In genomic region chr2:239294571-239295054, GRCh38 we compare ENCODE assay signal across 11 cellular contexts.
DNase-seq lines count a peak whose midpoint lies in the region; ATAC-seq, FAIRE-seq and TF ChIP-seq lines count a peak whose summit lies in the region.
"Had no signal": no experiment of that assay in that cellular context is flagged by ENCODE, and none has a peak within 500 bp of the region (broad histone marks: within the 10 kb centered on the region; RNA-seq: fewer than 3 reads in every experiment).

No MANE protein-coding gene starts in this region.

- peak overlapping the region; percentile 76 for H3K4me3 Mint-ChIP-seq in T-helper 2 cell treated with Interferon-gamma antibody and Interleukin-4, amounts not matched to agents 5 μg/mL and 100 μg/mL, for 36 hours
- peak overlapping the region; percentile 56 for H3K4me3 Mint-ChIP-seq in activated naive CD8-positive, alpha-beta T cell treated with anti-CD3 and anti-CD28 coated beads, Interleukin-2, amount 50 U/mL, for 24 hours
- no peak overlapping the region for H3K4me3 Mint-ChIP-seq in HFFc6
- H3K4me3 Mint-ChIP-seq: mesothelial cell of epicardium had no signal

- intact Hi-C loops in HepG2 (cut with micrococcal nuclease; ENCODE audit: unreplicated experiment) (loop anchor here (10.0 kb wide), 1 partner anchor 110 kb away; the partner anchor contains the start of gene HDAC4), stomach (cut with DNase I; ENCODE audit: low total_unique reads) (no loop called here)

- H3K9me3 ChIP-seq in HepG2 (ENCODE audit: low read length) (no peaks in the 10 kb centered on the region), stomach (no peaks in the 10 kb centered on the region)

- H3K27ac ChIP-seq in HepG2 (ENCODE audit: extremely low read length, insufficient read depth, low read length) (no peak overlapping the region), stomach (peak overlapping the region; percentile 34 to 79 (median 55))

- no peaks in the 10 kb centered on the region for H3K9me3 Mint-ChIP-seq in T-helper 2 cell treated with Interferon-gamma antibody and Interleukin-4, amounts not matched to agents 5 μg/mL and 100 μg/mL, for 36 hours
- H3K9me3 Mint-ChIP-seq in activated naive CD8-positive, alpha-beta T cell treated with anti-CD3 and anti-CD28 coated beads, Interleukin-2, amount 50 U/mL, for 24 hours = no peaks in the 10 kb centered on the region
- no peaks in the 10 kb centered on the region for H3K9me3 Mint-ChIP-seq in HFFc6
- H3K9me3 Mint-ChIP-seq: mesothelial cell of epicardium had no signal

- no peak overlapping the region for H3K4me3 ChIP-seq in HepG2 (replicated peaks in 1 of 3; ENCODE audit: insufficient read depth in 1 of 3, low read depth in 2 of 3, low read length in 3 of 3)
- no peak overlapping the region for H3K4me3 ChIP-seq in stomach

- H3K4me2 ChIP-seq in HepG2 (ENCODE audit: low read depth, low read length) = no peak overlapping the region

- peaks cover 74% of the 10 kb centered on the region for H4K20me1 ChIP-seq in HepG2 (ENCODE audit: insufficient read depth, low read length)

- no peak for DNase-seq in T-helper 2 cell treated with Interferon-gamma antibody and Interleukin-4, amounts not matched to agents 5 μg/mL and 100 μg/mL, for 36 hours (ENCODE audit: low spot score)
- DNase-seq in T-helper 2 cell (no peak), HepG2 (ENCODE audit: low spot score) (no peak), stomach (no peak), HFFc6 (no peak), HEK293T (ENCODE audit: extremely low spot score) (no peak)
- no peak for DNase-seq in activated naive CD8-positive, alpha-beta T cell treated with anti-CD3 and anti-CD28 coated beads, Interleukin-2, amount 50 U/mL, for 24 hours
- DNase-seq: GOT3, NCI-H1092 treated with DMSO at 0.1 percent for 48 hours had no signal

- H2AFZ ChIP-seq in HepG2 (ENCODE audit: low read length) = no peak overlapping the region

- no peak for TF ChIP-seq RAD21 in HepG2 (CRISPR knock-in tag; IDR thresholded peaks at IDR 0.05)

- in situ Hi-C loops in HepG2 (cut with HindIII; ENCODE audit: extremely low pct_ligation_motif_present, low pct_unique_long_range_greater_than_20kb) = no loop called here

- no peaks in the 10 kb centered on the region for H3K27me3 ChIP-seq in HepG2 (ENCODE audit: control insufficient read depth in 1 of 2, insufficient read depth in 2 of 2, low read length in 2 of 2)
- H3K27me3 ChIP-seq in stomach = no peaks in the 10 kb centered on the region

- no peaks in the 10 kb centered on the region for H3K27me3 Mint-ChIP-seq in T-helper 2 cell treated with Interferon-gamma antibody and Interleukin-4, amounts not matched to agents 5 μg/mL and 100 μg/mL, for 36 hours (ENCODE audit: low read depth)
- peaks cover 5% of the 10 kb centered on the region for H3K27me3 Mint-ChIP-seq in activated naive CD8-positive, alpha-beta T cell treated with anti-CD3 and anti-CD28 coated beads, Interleukin-2, amount 50 U/mL, for 24 hours
- H3K27me3 Mint-ChIP-seq in HFFc6 (ENCODE audit: insufficient read depth) = peaks cover 4% of the 10 kb centered on the region; the same call in 1 of the 2 replicates

- CTCF ChIA-PET in HepG2 (lab: Yijun Ruan, JAX; ENCODE audit: low intra/inter-chr PET ratio, low total read pairs) (no interaction called here), HEK293T (lab: Yijun Ruan, JAX) (interaction anchor here (0.6 kb wide), 1 partner anchor 181 kb away, joined by 3 read pairs; no protein-coding TSS in a partner anchor)

- POLR2A ChIA-PET in HepG2 (lab: Yijun Ruan, JAX) (no interaction called here), HEK293T (lab: Yijun Ruan, JAX) (no interaction called here)

- no peak for FAIRE-seq in HepG2 (lab: Jason Lieb, UNC)

- WGBS in HepG2 (ENCODE audit: low lambda C conversion rate) = 95% methylated on average over 9 of the region's 14 CpGs
- 65 to 78% (median 69%) methylated on average over 13 to 14 of the region's 14 CpGs for WGBS in stomach, 5 donors

- peaks cover 20% of the 10 kb centered on the region for H3K36me3 Mint-ChIP-seq in T-helper 2 cell treated with Interferon-gamma antibody and Interleukin-4, amounts not matched to agents 5 μg/mL and 100 μg/mL, for 36 hours (ENCODE audit: low read depth)
- H3K36me3 Mint-ChIP-seq in activated naive CD8-positive, alpha-beta T cell treated with anti-CD3 and anti-CD28 coated beads, Interleukin-2, amount 50 U/mL, for 24 hours (ENCODE audit: low read depth) = no peaks in the 10 kb centered on the region
- H3K36me3 Mint-ChIP-seq in HFFc6 (ENCODE audit: low read depth) = no peaks in the 10 kb centered on the region
- H3K36me3 Mint-ChIP-seq: mesothelial cell of epicardium had no signal

- TF ChIP-seq EP300 in HepG2 (IDR thresholded peaks at IDR 0.05; ENCODE audit: low read depth in 2 of 2, low read length in 2 of 2) (no peak), HepG2 (CRISPR knock-in tag; IDR thresholded peaks at IDR 0.05; ENCODE audit: borderline replicate concordance) (no peak), stomach (IDR thresholded peaks at IDR 0.05) (no peak)

- peak overlapping the region; percentile 84 for H3K27ac Mint-ChIP-seq in T-helper 2 cell treated with Interferon-gamma antibody and Interleukin-4, amounts not matched to agents 5 μg/mL and 100 μg/mL, for 36 hours
- peak overlapping the region; percentile 50 for H3K27ac Mint-ChIP-seq in activated naive CD8-positive, alpha-beta T cell treated with anti-CD3 and anti-CD28 coated beads, Interleukin-2, amount 50 U/mL, for 24 hours
- H3K27ac Mint-ChIP-seq in HFFc6 = no peak overlapping the region
- H3K27ac Mint-ChIP-seq: mesothelial cell of epicardium had no signal

- peaks cover 61% of the 10 kb centered on the region for H3K79me2 ChIP-seq in HepG2 (ENCODE audit: insufficient read depth, low read length)

- H3K36me3 ChIP-seq in HepG2 (replicated peaks in 1 of 2; ENCODE audit: control insufficient read depth in 1 of 2, insufficient read depth in 2 of 2, low read length in 2 of 2) (no peaks in the 10 kb centered on the region), stomach (no peaks in the 10 kb centered on the region)

- H3K4me1 ChIP-seq in HepG2 (ENCODE audit: insufficient read depth, low read length) (peaks cover 64% of the 10 kb centered on the region), stomach (peaks cover 71 to 98% (median 86%) of the 10 kb centered on the region in 4 donors)

- TF ChIP-seq CTCF in HepG2 (CRISPR knock-in tag; IDR thresholded peaks at IDR 0.05) (no peak), stomach (IDR thresholded peaks at IDR 0.05) (no peak), HFFc6 (IDR thresholded peaks at IDR 0.05) (no peak)

- no peak for ATAC-seq in activated naive CD8-positive, alpha-beta T cell treated with anti-CD3 and anti-CD28 coated beads, Interleukin-2, amount 50 U/mL, for 24 hours
- no peak for ATAC-seq in HepG2
- ATAC-seq in GM21423 (IDR thresholded peaks at IDR 0.05; ENCODE audit: unreplicated experiment) = no peak

- peaks cover 55% of the 10 kb centered on the region for H3K4me1 Mint-ChIP-seq in T-helper 2 cell treated with Interferon-gamma antibody and Interleukin-4, amounts not matched to agents 5 μg/mL and 100 μg/mL, for 36 hours (ENCODE audit: low read depth)
- H3K4me1 Mint-ChIP-seq in activated naive CD8-positive, alpha-beta T cell treated with anti-CD3 and anti-CD28 coated beads, Interleukin-2, amount 50 U/mL, for 24 hours = peaks cover 81% of the 10 kb centered on the region
- peaks cover 3% of the 10 kb centered on the region; the same call in 1 of the 2 replicates for H3K4me1 Mint-ChIP-seq in HFFc6 (ENCODE audit: low read depth)

- H3K9ac ChIP-seq in HepG2 (ENCODE audit: insufficient read depth, low read depth, low read length) = no peak overlapping the region

- TF ChIP-seq POLR2A in HepG2 (IDR thresholded peaks at IDR 0.05; ENCODE audit: insufficient read depth in 1 of 2, low read depth in 2 of 2, low read length in 2 of 2) (no peak), stomach (IDR thresholded peaks at IDR 0.05) (no peak)

- no TSS peak for BruUV-seq in HepG2 (replicated peaks; lab: Mats Ljungman, UMichigan)

TF ChIP-seq in HepG2, 621 proteins besides CTCF, POLR2A, EP300 and RAD21 (continues in another document):
- no peak for TF ChIP-seq ZNF451 (CRISPR knock-in tag; IDR thresholded peaks at IDR 0.05)
- no peak for TF ChIP-seq TIGD3 (CRISPR knock-in tag; IDR thresholded peaks at IDR 0.05; ENCODE audit: borderline replicate concordance)
- TF ChIP-seq ZNF629 (CRISPR knock-in tag; conservative IDR thresholded peaks at IDR 0.05) = peak; percentile 60
- no peak for TF ChIP-seq BRCA1 (CRISPR knock-in tag; IDR thresholded peaks at IDR 0.05)

TF ChIP-seq in HEK293T, 16 proteins besides CTCF, POLR2A, EP300 and RAD21:
- TF ChIP-seq SP1 (IDR thresholded peaks at IDR 0.05) (no peak), PKNOX1 (IDR thresholded peaks at IDR 0.05) (no peak), FOXA1 (IDR thresholded peaks at IDR 0.05) (no peak), SUZ12 (IDR thresholded peaks at IDR 0.05) (no peak)
